In the genomic region with DNA sequence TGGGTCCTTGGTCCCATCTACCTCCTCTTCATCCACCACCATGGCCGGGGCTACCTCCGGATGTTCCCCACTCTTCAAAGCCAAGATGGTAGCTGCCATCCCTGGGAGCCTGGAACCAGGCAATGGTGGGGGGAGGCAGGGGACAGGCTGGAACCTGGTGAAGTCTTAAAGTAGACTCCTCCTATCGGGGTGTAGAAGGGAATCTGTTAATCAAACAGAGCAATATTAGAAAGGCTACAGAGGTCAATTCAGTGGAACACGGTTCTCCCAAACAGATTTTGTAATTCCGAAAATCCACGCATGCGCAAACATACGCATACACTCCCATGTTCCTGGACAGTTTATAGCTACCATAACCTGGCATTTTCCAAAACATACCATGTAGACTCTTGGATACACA, we compare ENCODE assay signal across 3 cellular contexts. TPM values are rescaled to one million over a fixed set of nuclear protein-coding genes. Genes with fewer than 3 reads are reported as not detected.
A peak's percentile ranks its signal among the peaks of the same experiment; 100 is the strongest.
DNase-seq lines count a peak whose midpoint lies in the region; ATAC-seq, FAIRE-seq and TF ChIP-seq lines count a peak whose summit lies in the region.
"Not testable (repeated sequence)": the region's sequence is repeated elsewhere in the genome, so short reads cannot be mapped to it uniquely, and the experiment has no call there.

No MANE protein-coding gene starts in this region.

- BruUV-seq in HepG2 (replicated peaks; lab: Mats Ljungman, UMichigan) = not testable (repeated sequence)

- not testable (repeated sequence) for H3K4me3 ChIP-seq in HepG2 (replicated peaks in 1 of 3; ENCODE audit: insufficient read depth in 1 of 3, low read depth in 2 of 3, low read length in 3 of 3)
- peak overlapping the region in 2 of 3 donors; percentile 46 to 51 for H3K4me3 ChIP-seq in right lobe of liver

- not testable (repeated sequence) for DNase-seq in left lobe of liver (ENCODE audit: low spot score); HepG2 (ENCODE audit: low spot score); right lobe of liver

- not testable (repeated sequence) for TF ChIP-seq EP300 in HepG2 (IDR thresholded peaks at IDR 0.05; ENCODE audit: low read depth in 2 of 2, low read length in 2 of 2); HepG2 (CRISPR knock-in tag; IDR thresholded peaks at IDR 0.05; ENCODE audit: borderline replicate concordance)

- not testable (repeated sequence) for TF ChIP-seq RAD21 in HepG2 (CRISPR knock-in tag; IDR thresholded peaks at IDR 0.05)

- TF ChIP-seq CTCF in HepG2 (CRISPR knock-in tag; IDR thresholded peaks at IDR 0.05); right lobe of liver (IDR thresholded peaks at IDR 0.05): not testable (repeated sequence)

- not testable (repeated sequence) for H2AFZ ChIP-seq in HepG2 (ENCODE audit: low read length)

- intact Hi-C loops in HepG2 (cut with micrococcal nuclease; ENCODE audit: unreplicated experiment); right lobe of liver (cut with DNase I): not testable (repeated sequence)

- ATAC-seq in left lobe of liver (peak; percentile 56), right lobe of liver (peak; percentile 41 to 69 (median 68))
- not testable (repeated sequence) for ATAC-seq in HepG2

- H3K4me2 ChIP-seq in HepG2 (ENCODE audit: low read depth, low read length) = peak overlapping the region; percentile 65; the same call in 1 of the 2 replicates

- H4K20me1 ChIP-seq in HepG2 (ENCODE audit: insufficient read depth, low read length) = not testable (repeated sequence)

- not testable (repeated sequence) for TF ChIP-seq POLR2A in HepG2 (IDR thresholded peaks at IDR 0.05; ENCODE audit: insufficient read depth in 1 of 2, low read depth in 2 of 2, low read length in 2 of 2); right lobe of liver (IDR thresholded peaks at IDR 0.05)

- FAIRE-seq in HepG2 (lab: Jason Lieb, UNC) = not testable (repeated sequence)

- H3K9me3 ChIP-seq in HepG2 (ENCODE audit: low read length); right lobe of liver: not testable (repeated sequence)

- CTCF ChIA-PET in HepG2 (lab: Yijun Ruan, JAX; ENCODE audit: low intra/inter-chr PET ratio, low total read pairs) = not testable (repeated sequence)

- peaks cover 32% of the 10 kb centered on the region for H3K4me1 ChIP-seq in HepG2 (ENCODE audit: insufficient read depth, low read length)
- H3K4me1 ChIP-seq in right lobe of liver = not testable (repeated sequence)

- H3K27me3 ChIP-seq in HepG2 (ENCODE audit: control insufficient read depth in 1 of 2, insufficient read depth in 2 of 2, low read length in 2 of 2); right lobe of liver: not testable (repeated sequence)

- POLR2A ChIA-PET in HepG2 (lab: Yijun Ruan, JAX) = not testable (repeated sequence)

- H3K27ac ChIP-seq in HepG2 (ENCODE audit: extremely low read length, insufficient read depth, low read length) = not testable (repeated sequence)
- H3K27ac ChIP-seq in right lobe of liver = peak overlapping the region in 2 of 3 donors; percentile 71 to 79

- H3K36me3 ChIP-seq in HepG2 (replicated peaks in 1 of 2; ENCODE audit: control insufficient read depth in 1 of 2, insufficient read depth in 2 of 2, low read length in 2 of 2); right lobe of liver: not testable (repeated sequence)

- WGBS in HepG2 (ENCODE audit: low lambda C conversion rate) = 88% methylated on average over 8 of the region's 8 CpGs
- WGBS in right lobe of liver (ENCODE audit: insufficient coverage, low coverage, low lambda C conversion rate, missing lambda C conversion rate) = 0% methylated on average over 1 of the region's 8 CpGs

- H3K79me2 ChIP-seq in HepG2 (ENCODE audit: insufficient read depth, low read length) = not testable (repeated sequence)

- H3K9ac ChIP-seq in HepG2 (ENCODE audit: insufficient read depth, low read depth, low read length) = not testable (repeated sequence)

- in situ Hi-C loops in HepG2 (cut with HindIII; ENCODE audit: extremely low pct_ligation_motif_present, low pct_unique_long_range_greater_than_20kb) = not testable (repeated sequence)

RNA-seq across cellular contexts. Expression of gene NOMO2, which starts 11.1 kb away (rescaled TPM):
- total RNA-seq in left lobe of liver = 53.3 TPM
- total RNA-seq in HepG2 (2016; rRNA removed; fragmentation: Illumina TruSeq; extraction: Trizol) = 122 and 217 TPM in 2 replicates
- total RNA-seq in HepG2 (2016; cell fraction: cytosol; rRNA removed; fragmentation: Illumina TruSeq; extraction: Trizol; ENCODE audit: low read depth) = 46.7 and 50.8 TPM in 2 replicates
- total RNA-seq in HepG2 (2016; cell fraction: insoluble cytoplasmic fraction; rRNA removed; fragmentation: Illumina TruSeq; extraction: Trizol) = 111 and 216 TPM in 2 replicates
- 81.2 and 84.7 TPM in 2 replicates for total RNA-seq in HepG2 (2016; cell fraction: membrane; rRNA removed; fragmentation: Illumina TruSeq; extraction: Trizol)
- total RNA-seq in HepG2 (2016; cell fraction: nucleus; rRNA removed; fragmentation: Illumina TruSeq; extraction: Trizol) = 242 and 298 TPM in 2 replicates
- 372 and 518 TPM in 2 replicates for polyA plus RNA-seq in HepG2 (2011; rRNA removed)
- polyA plus RNA-seq in HepG2 (2011; cell fraction: cytosol; rRNA removed) = 323 and 357 TPM in 2 replicates
- polyA plus RNA-seq in HepG2 (2011; cell fraction: nucleus; rRNA removed) = 366 and 382 TPM in 2 replicates
- polyA plus RNA-seq in HepG2 (2012) = 316 and 486 TPM in 2 replicates
- polyA plus RNA-seq in HepG2 (2016; cell fraction: cytosol; fragmentation: Illumina TruSeq; extraction: Trizol; ENCODE audit: low read depth) = 28.4 and 28.9 TPM in 2 replicates
- 110 and 140 TPM in 2 replicates for polyA plus RNA-seq in HepG2 (2016; cell fraction: insoluble cytoplasmic fraction; fragmentation: Illumina TruSeq; extraction: Trizol; ENCODE audit: low read depth)
- polyA plus RNA-seq in HepG2 (2016; cell fraction: membrane; fragmentation: Illumina TruSeq; extraction: Trizol; ENCODE audit: low read depth) = 63.9 and 69.0 TPM in 2 replicates
- 396 and 413 TPM in 2 replicates for polyA plus RNA-seq in HepG2 (2016; cell fraction: nucleus; fragmentation: Illumina TruSeq; extraction: Trizol; ENCODE audit: insufficient read depth, low read depth)
- polyA minus RNA-seq in HepG2 (2011; rRNA and poly(A)+ RNA removed; ENCODE audit: low replicate concordance) = 130 and 401 TPM in 2 replicates
- polyA minus RNA-seq in HepG2 (2011; cell fraction: cytosol; rRNA and poly(A)+ RNA removed) = 255 and 305 TPM in 2 replicates
- polyA minus RNA-seq in HepG2 (2011; cell fraction: nucleus; rRNA and poly(A)+ RNA removed) = 114 and 160 TPM in 2 replicates
- total RNA-seq in right lobe of liver = 10 to 100 TPM; 53.6 to 88.5 (median 71.4) TPM
